Comparison of ENCODE assay signal across 9 cellular contexts in genomic region chr5:158560170-158560569, GRCh38.
DNase-seq lines count a peak whose midpoint lies in the region; ATAC-seq, FAIRE-seq and TF ChIP-seq lines count a peak whose summit lies in the region.
"Had no signal": no experiment of that assay in that cellular context is flagged by ENCODE, and none has a peak within 500 bp of the region (broad histone marks: within the 10 kb centered on the region; RNA-seq: fewer than 3 reads in every experiment).

No MANE protein-coding gene starts in this region.

- no peak overlapping the region for H3K4ac ChIP-seq in mesenchymal stem cell (ENCODE audit: low read depth in 1 of 2, low read length in 2 of 2)

- H2AK5ac ChIP-seq in mesenchymal stem cell (ENCODE audit: low read length, severe bottlenecking): no peak overlapping the region

- H2AFZ ChIP-seq in mesenchymal stem cell (ENCODE audit: low read depth, low read length): no peak overlapping the region

- H2BK15ac ChIP-seq in mesenchymal stem cell (ENCODE audit: low read depth, poor library complexity, severe bottlenecking): no peak overlapping the region

- peak; percentile 99 for FAIRE-seq in GM12891 (lab: Jason Lieb, UNC)
- FAIRE-seq: H1 had no signal

- H3K9ac ChIP-seq in mesenchymal stem cell (ENCODE audit: low read length): no peak overlapping the region

- no peak overlapping the region for H2BK12ac ChIP-seq in mesenchymal stem cell (ENCODE audit: low read length in 2 of 2)

- TF ChIP-seq CTCF in fibroblast of mammary gland (conservative IDR thresholded peaks at IDR 0.05; ENCODE audit: control insufficient read depth, insufficient read depth, low read depth, low read length): no peak

- DNase-seq in GM12891 (ENCODE audit: insufficient read length, low spot score) (peak; percentile 35), fibroblast of mammary gland (ENCODE audit: low read depth) (peak; percentile 67), left colon (no peak), mesenchymal stem cell (no peak), NCI-H1105 treated with DMSO at 0.1 percent for 48 hours (lab: John Stamatoyannopoulos, UW) (no peak)
- no peak for DNase-seq in stimulated activated CD4-positive, alpha-beta T cell treated with anti-CD3 and anti-CD28 coated beads, Interleukin-15, amount 100 ng/mL, for 24 hours

- no peak overlapping the region for H3K23ac ChIP-seq in mesenchymal stem cell (ENCODE audit: low read length in 2 of 2)

- H4K8ac ChIP-seq in mesenchymal stem cell (ENCODE audit: low read length): no peak overlapping the region

- H3K4me2 ChIP-seq in mesenchymal stem cell (ENCODE audit: low read length, poor library complexity, severe bottlenecking): no peak overlapping the region

- no peak overlapping the region for H4K91ac ChIP-seq in mesenchymal stem cell (ENCODE audit: low read length)

- H3K14ac ChIP-seq in mesenchymal stem cell (ENCODE audit: low read length in 2 of 2): no peak overlapping the region

- TF ChIP-seq POLR2A in GM12891 (IDR thresholded peaks at IDR 0.05; ENCODE audit: low read depth, low read length): no peak

- WGBS in mesenchymal stem cell: 70% methylated on average over 6 of the region's 6 CpGs

- H3K9me3 ChIP-seq in mesenchymal stem cell (ENCODE audit: control insufficient read depth, low read length): peaks cover 6% of the 10 kb centered on the region

- no peak overlapping the region for H3K18ac ChIP-seq in mesenchymal stem cell (ENCODE audit: low read depth in 1 of 2, low read length in 2 of 2)

- H3K79me1 ChIP-seq in mesenchymal stem cell (replicated peaks; ENCODE audit: low read length, poor library complexity, severe bottlenecking): no peaks in the 10 kb centered on the region

- ATAC-seq in GM21526 (IDR thresholded peaks at IDR 0.05; ENCODE audit: low FRiP score, unreplicated experiment) (peak; percentile 95), HG03571 (IDR thresholded peaks at IDR 0.05; ENCODE audit: unreplicated experiment) (peak; percentile 93), left colon (no peak)

- no peak overlapping the region for H2BK120ac ChIP-seq in mesenchymal stem cell (ENCODE audit: low read depth, low read length)

- no peak overlapping the region for H3K27ac ChIP-seq in mesenchymal stem cell (ENCODE audit: low read length, poor library complexity, severe bottlenecking)

- H3K36me3 ChIP-seq in mesenchymal stem cell (ENCODE audit: control insufficient read depth in 1 of 2, insufficient read depth in 2 of 2, low read depth in 1 of 2, low read length in 2 of 2): no peaks in the 10 kb centered on the region

- peaks cover 3% of the 10 kb centered on the region for H3K4me1 ChIP-seq in mesenchymal stem cell (ENCODE audit: control insufficient read depth, insufficient read depth, low read depth, low read length)

- no peak overlapping the region for H2BK5ac ChIP-seq in mesenchymal stem cell (ENCODE audit: low read depth, low read length, poor library complexity, severe bottlenecking)

- no peaks in the 10 kb centered on the region for H3K27me3 ChIP-seq in mesenchymal stem cell (ENCODE audit: control insufficient read depth in 1 of 2, insufficient read depth in 1 of 2, low read length in 2 of 2)

- intact Hi-C loops in left colon (cut with DNase I, micrococcal nuclease): no loop called here

- no peak overlapping the region for H3K4me3 ChIP-seq in fibroblast of mammary gland (ENCODE audit: control insufficient read depth, low read depth, low read length)
- H3K4me3 ChIP-seq in mesenchymal stem cell (ENCODE audit: insufficient read depth in 1 of 2, low read depth in 1 of 2, low read length in 2 of 2): peak overlapping the region in 1 of 2 experiments; percentile 31

TF ChIP-seq in GM12891, 5 proteins besides CTCF, POLR2A, EP300 and RAD21:
- TF ChIP-seq SPI1 (IDR thresholded peaks at IDR 0.05; ENCODE audit: low read depth, low read length) (0 out of 2 replicates have a peak, but pooled peaks have one; percentile 36), PAX5 (IDR thresholded peaks at IDR 0.05; ENCODE audit: insufficient read depth, low read length, severe bottlenecking) (no peak), POU2F2 (IDR thresholded peaks at IDR 0.05; ENCODE audit: low read depth, low read length) (peak; percentile 69; the same call in 1 of the 2 replicates), TAF1 (IDR thresholded peaks at IDR 0.05; ENCODE audit: low read depth, low read length) (no peak), POLR2AphosphoS5 (IDR thresholded peaks at IDR 0.05; ENCODE audit: low read depth, low read length) (no peak)

Comparison
In these comparisons a context has a peak if more than half of its experiments do, and no peak if none do; other contexts are left out.
1. DNase-seq: peak in GM12891 (single experiment) and fibroblast of mammary gland (single experiment); none in left colon (0 of 2), mesenchymal stem cell (single experiment), stimulated activated CD4-positive, alpha-beta T cell treated with anti-CD3 and anti-CD28 coated beads, Interleukin-15, amount 100 ng/mL, for 24 hours (single experiment) and NCI-H1105 treated with DMSO at 0.1 percent for 48 hours (single experiment).